In the genomic region with DNA sequence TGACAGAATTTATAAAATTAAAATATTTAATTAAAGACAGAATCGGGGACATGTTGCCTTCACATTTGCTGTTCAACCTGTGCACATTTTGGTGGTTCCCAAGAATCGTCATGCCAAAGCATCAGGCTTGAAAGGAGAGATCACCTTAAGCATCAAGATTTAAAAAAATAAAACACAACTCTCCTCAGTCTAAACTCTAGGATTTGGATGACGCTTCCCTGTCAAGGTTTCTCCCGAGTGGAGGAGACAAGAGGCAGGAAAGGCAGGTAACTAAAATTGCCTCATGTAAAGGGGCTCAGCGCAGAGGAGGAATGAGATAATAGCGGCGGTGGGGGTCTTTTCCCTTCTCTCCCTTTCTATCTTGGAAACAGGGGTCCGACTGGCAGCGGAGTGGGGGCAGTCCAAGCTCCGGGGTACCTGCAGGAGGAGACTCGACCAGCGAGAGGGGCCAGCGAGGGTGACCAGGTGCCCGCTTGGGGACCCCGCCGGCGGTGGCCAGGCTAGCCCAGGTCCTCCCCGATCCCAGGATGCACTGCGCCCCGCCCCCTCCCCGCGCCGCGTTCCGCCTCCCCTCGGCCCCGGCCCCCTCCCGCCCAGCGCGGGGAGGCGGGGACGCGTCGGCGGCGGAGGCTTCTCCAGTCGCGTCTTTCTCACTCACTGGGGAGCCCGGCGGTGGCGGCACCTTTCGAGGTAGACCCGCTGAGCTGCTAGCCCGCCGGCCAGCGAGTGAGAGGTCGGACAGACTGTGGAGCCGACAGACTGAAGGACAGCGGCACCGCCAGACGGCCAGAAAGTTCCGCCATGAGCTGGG, we compare ENCODE assay signal across 8 cellular contexts. TPM values are rescaled to one million over a fixed set of nuclear protein-coding genes. Genes with fewer than 3 reads are reported as not detected.
DNase-seq lines count a peak whose midpoint lies in the region; ATAC-seq and TF ChIP-seq lines count a peak whose summit lies in the region.

Gene FNBP1L (plus strand): TSS at position 638 of the 811 bp plus-strand sequence. CDS start 164 bp downstream, at position 802.

- peaks cover 27% of the 10 kb centered on the region for H3K4me1 Mint-ChIP-seq in chondrocyte (ENCODE audit: low read depth)

- ATAC-seq in GM21423 (IDR thresholded peaks at IDR 0.05; ENCODE audit: unreplicated experiment) (no peak), GM21529 (IDR thresholded peaks at IDR 0.05; ENCODE audit: unreplicated experiment) (no peak)

- H3K36me3 ChIP-seq in kidney epithelial cell (ENCODE audit: control insufficient read depth, insufficient read depth, low read length) = no peaks in the 10 kb centered on the region

- H3K4me3 Mint-ChIP-seq in chondrocyte (ENCODE audit: unreplicated experiment) = peak within 1 kb of the TSS; percentile 94

- H3K27ac Mint-ChIP-seq in chondrocyte (ENCODE audit: unreplicated experiment) = peak within 1 kb of the TSS; percentile 86

- no peaks in the 10 kb centered on the region for H3K9me3 Mint-ChIP-seq in chondrocyte (ENCODE audit: low read depth)

- peak within 1 kb of the TSS; percentile 52 for H3K4me3 ChIP-seq in GM12865 (ENCODE audit: low read depth, low read length)
- H3K4me3 ChIP-seq in kidney epithelial cell (ENCODE audit: low read depth, low read length) = peak within 1 kb of the TSS; percentile 83

- H3K27me3 ChIP-seq in kidney epithelial cell (ENCODE audit: control insufficient read depth, insufficient read depth, low read length) = no peaks in the 10 kb centered on the region

- peak; percentile 12 for DNase-seq in GM12865 (ENCODE audit: low read depth)
- peak; percentile 54 for DNase-seq in NCI-H2107 treated with DMSO at 0.1 percent for 48 hours (lab: John Stamatoyannopoulos, UW; ENCODE audit: unreplicated experiment)
- peak; percentile 13 for DNase-seq in activated CD4-positive, CD25-positive, alpha-beta regulatory T cell treated with anti-CD3 and anti-CD28 coated beads, Interleukin-2, amount 50 U/mL, for 16 hours (ENCODE audit: low read depth, low spot score)
- peak; percentile 95 for DNase-seq in chondrocyte (ENCODE audit: low spot score)
- DNase-seq in kidney epithelial cell (ENCODE audit: low read depth) = no peak
- peak; percentile 12 to 31 (median 18) for DNase-seq in stimulated activated CD4-positive, alpha-beta T cell treated with anti-CD3 and anti-CD28 coated beads, Interleukin-12 subunit alpha, Interleukin-12 subunit beta, amount 100 ng/mL, for 48 hours (ENCODE audit: low read depth in 2 of 3, low spot score in 1 of 3)

- TF ChIP-seq CTCF in GM12865 (IDR thresholded peaks at IDR 0.05; ENCODE audit: insufficient read depth, low read depth, low read length, missing control alignments) = no peak
- no peak for TF ChIP-seq CTCF in chondrocyte (IDR thresholded peaks at IDR 0.05)
- TF ChIP-seq CTCF in kidney epithelial cell (IDR thresholded peaks at IDR 0.05; ENCODE audit: insufficient read depth, low read length, poor library complexity, severe bottlenecking) = no peak

- no peaks in the 10 kb centered on the region for H3K27me3 Mint-ChIP-seq in chondrocyte (ENCODE audit: low read depth)

- H3K36me3 Mint-ChIP-seq in chondrocyte (ENCODE audit: low read depth) = no peaks in the 10 kb centered on the region

RNA-seq across cellular contexts. Expression of gene FNBP1L, which starts in this region (rescaled TPM):
- total RNA-seq in chondrocyte (46.8 to 48.3 TPM (median 47.3 TPM) in 3 replicates), kidney epithelial cell (68.9 and 78.6 TPM in 2 replicates)
